8 cellular contexts compared by ENCODE assay signal in the genomic region with DNA sequence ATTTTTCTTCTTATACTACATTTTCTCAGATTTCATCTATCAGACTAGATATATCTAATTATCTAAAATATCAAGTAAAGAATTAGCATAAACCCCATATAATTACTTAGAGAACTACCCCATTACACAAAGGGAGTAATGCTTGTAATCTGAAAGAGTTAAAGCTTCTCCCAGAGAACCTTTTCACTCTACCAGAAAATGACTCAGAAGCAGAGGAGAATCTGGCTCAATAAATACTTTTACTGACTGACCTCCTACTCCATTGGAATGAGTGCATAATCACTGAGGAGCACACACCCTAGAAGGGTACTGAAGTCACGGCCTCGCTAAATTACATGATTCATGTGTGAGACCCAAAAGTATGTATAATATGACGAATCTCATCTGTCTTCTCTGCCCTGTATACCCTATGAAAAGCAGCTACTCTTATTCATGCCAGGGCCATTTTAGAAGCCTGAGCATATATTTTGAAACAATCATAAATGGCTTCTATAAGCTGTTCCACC. TPM values are rescaled to one million over a fixed set of nuclear protein-coding genes. Genes with fewer than 3 reads are reported as not detected.
DNase-seq lines count a peak whose midpoint lies in the region; ATAC-seq and TF ChIP-seq lines count a peak whose summit lies in the region.

No MANE protein-coding gene starts in this region.

- TF ChIP-seq CTCF in AG04449 (IDR thresholded peaks at IDR 0.05; ENCODE audit: insufficient read depth, low read length, missing control alignments) (no peak), dorsolateral prefrontal cortex (IDR thresholded peaks at IDR 0.05 in 54 of 56, conservative IDR thresholded peaks at IDR 0.05 in 2 of 56; ENCODE audit: low read depth in 1 of 56, partially characterized antibody in 56 of 56) (no peak)

- H3K27me3 ChIP-seq in dorsolateral prefrontal cortex (no peaks in the 10 kb centered on the region), muscle layer of duodenum (ENCODE audit: low read depth, low read length) (no peaks in the 10 kb centered on the region)

- no peak for ATAC-seq in HG02870 (IDR thresholded peaks at IDR 0.05; ENCODE audit: unreplicated experiment)

- no peaks in the 10 kb centered on the region for H3K9me3 ChIP-seq in muscle layer of duodenum (ENCODE audit: control insufficient read depth in 1 of 2, low read length in 2 of 2)

- CTCF ChIA-PET in AG04449 (lab: Yijun Ruan, JAX), result interaction anchor here (1.0 to 8.6 kb wide), 5 partner anchors 12 to 131 kb away, joined by 4 to 72 read pairs (median 32); a partner anchor contains a TSS

- POLR2A ChIA-PET in AG04449 (lab: Yijun Ruan, JAX), result interaction anchor here (0.7 to 2.4 kb wide), 7 partner anchors 11 to 77 kb away, joined by 3 to 23 read pairs (median 4); no protein-coding TSS in a partner anchor

- DNase-seq in AG04449 (ENCODE audit: low read depth, low spot score) (peak; percentile 92), NAMALWA (ENCODE audit: low spot score) (peak; percentile 73), dorsolateral prefrontal cortex (no peak)
- no peak for DNase-seq in stimulated activated CD4-positive, alpha-beta T cell treated with anti-CD3 and anti-CD28 coated beads, Interleukin-1b, Interleukin-23, amount 100 ng/mL, for 48 hours
- DNase-seq in activated CD4-positive, CD25-positive, alpha-beta regulatory T cell treated with anti-CD3 and anti-CD28 coated beads, Interleukin-2, amount 50 U/mL, for 72 hours, result no peak
- DNase-seq in activated CD4-positive, alpha-beta T cell treated with anti-CD3 and anti-CD28 coated beads for 1 hour, result no peak

- intact Hi-C loops in dorsolateral prefrontal cortex (cut with DNase I), result no loop called here

- peak overlapping the region in 43 of 59 donors; percentile 0 to 83 (median 43) for H3K27ac ChIP-seq in dorsolateral prefrontal cortex
- peak overlapping the region; percentile 81 for H3K27ac ChIP-seq in muscle layer of duodenum (ENCODE audit: low read length)

- H3K36me3 ChIP-seq in muscle layer of duodenum (ENCODE audit: control insufficient read depth in 1 of 2, insufficient read depth in 2 of 2, low read length in 2 of 2), result no peaks in the 10 kb centered on the region

- H3K4me1 ChIP-seq in muscle layer of duodenum (ENCODE audit: control insufficient read depth in 1 of 2, insufficient read depth in 2 of 2, low read length in 2 of 2), result peaks cover 4 to 23% of the 10 kb centered on the region in 2 donors

- H3K4me3 ChIP-seq in AG04449 (ENCODE audit: low read depth, low read length), result peak overlapping the region; percentile 25
- H3K4me3 ChIP-seq in dorsolateral prefrontal cortex, result peak overlapping the region in 1 of 59 donors; percentile 10
- no peak overlapping the region for H3K4me3 ChIP-seq in muscle layer of duodenum (ENCODE audit: low read depth in 1 of 2, low read length in 2 of 2)

RNA-seq across cellular contexts. Expression of a gene that starts 32.8 kb away (rescaled TPM):
- 10 to 100 TPM in 44 of 120 experiments, 1 to 10 TPM in 76; 5.3 to 14.0 (median 9.2) TPM for total RNA-seq in dorsolateral prefrontal cortex

Comparison
In these comparisons a context has a peak if more than half of its experiments do, and no peak if none do; other contexts are left out.
1. DNase-seq: peak in AG04449 (single experiment) and NAMALWA (single experiment); none in dorsolateral prefrontal cortex (0 of 10), stimulated activated CD4-positive, alpha-beta T cell treated with anti-CD3 and anti-CD28 coated beads, Interleukin-1b, Interleukin-23, amount 100 ng/mL, for 48 hours (single experiment), activated CD4-positive, CD25-positive, alpha-beta regulatory T cell treated with anti-CD3 and anti-CD28 coated beads, Interleukin-2, amount 50 U/mL, for 72 hours (single experiment) and activated CD4-positive, alpha-beta T cell treated with anti-CD3 and anti-CD28 coated beads for 1 hour (single experiment).